1 cellular context compared by ENCODE assay signal in genomic region chr1:40476924-40477679, GRCh38.
TF ChIP-seq lines count a peak whose summit lies in the region.

Gene ZFP69 (plus strand): TSS chr1:40477290. CDS start chr1:40479362, 2,072 bp downstream.

TF ChIP-seq in HepG2, 621 proteins besides CTCF, POLR2A, EP300 and RAD21 (continued from another document and continues in another):
- peak; percentile 43; the same call in 1 of the 2 replicates for TF ChIP-seq HOXA3 (CRISPR knock-in tag; IDR thresholded peaks at IDR 0.05)
- no peak for TF ChIP-seq KDM4B (CRISPR knock-in tag; IDR thresholded peaks at IDR 0.05)
- no peak for TF ChIP-seq ZBTB2 (CRISPR knock-in tag; IDR thresholded peaks at IDR 0.05; ENCODE audit: low read depth)
- no peak for TF ChIP-seq SKIL (CRISPR knock-in tag; IDR thresholded peaks at IDR 0.05; ENCODE audit: borderline replicate concordance)
- no peak for TF ChIP-seq ZFP62 (CRISPR knock-in tag; IDR thresholded peaks at IDR 0.05)
- no peak for TF ChIP-seq GATA4 (IDR thresholded peaks at IDR 0.05; ENCODE audit: borderline replicate concordance, low read depth)
- no peak for TF ChIP-seq MAZ (IDR thresholded peaks at IDR 0.05; ENCODE audit: borderline replicate concordance, low read depth, low read length)
- TF ChIP-seq MAZ (CRISPR knock-in tag; IDR thresholded peaks at IDR 0.05; ENCODE audit: low read depth) = peak; percentile 58; the same call in 1 of the 2 replicates
- no peak for TF ChIP-seq ZNF746 (CRISPR knock-in tag; IDR thresholded peaks at IDR 0.05)
- no peak for TF ChIP-seq HNRNPH1 (optimal IDR thresholded peaks at IDR 0.05; ENCODE audit: low read depth, low read length)
- TF ChIP-seq RBM39 (IDR thresholded peaks at IDR 0.05; ENCODE audit: low read depth, low read length, poor library complexity, severe bottlenecking) = no peak
- TF ChIP-seq ZNF7 (CRISPR knock-in tag; IDR thresholded peaks at IDR 0.05) = no peak
- no peak for TF ChIP-seq NCOA5 (CRISPR knock-in tag; IDR thresholded peaks at IDR 0.05)
- no peak for TF ChIP-seq ZNF318 (CRISPR knock-in tag; IDR thresholded peaks at IDR 0.05)
- TF ChIP-seq ARID3A (IDR thresholded peaks at IDR 0.05; ENCODE audit: low read depth, low read length) = no peak
- no peak for TF ChIP-seq ZNF407 (CRISPR knock-in tag; IDR thresholded peaks at IDR 0.05; ENCODE audit: not compliant biosample characterization)
- peak; percentile 84; the same call in 1 of the 2 replicates for TF ChIP-seq ZNF776 (CRISPR knock-in tag; IDR thresholded peaks at IDR 0.05)
- TF ChIP-seq ZNF383 (CRISPR knock-in tag; IDR thresholded peaks at IDR 0.05; ENCODE audit: borderline replicate concordance) = no peak
- TF ChIP-seq HINFP (CRISPR knock-in tag; IDR thresholded peaks at IDR 0.05; ENCODE audit: low read depth) = no peak
- TF ChIP-seq HOXD1 (CRISPR knock-in tag; IDR thresholded peaks at IDR 0.05) = no peak
- no peak for TF ChIP-seq HNF1A (IDR thresholded peaks at IDR 0.05; ENCODE audit: low read depth)
- TF ChIP-seq HNF1A (CRISPR knock-in tag; IDR thresholded peaks at IDR 0.05; ENCODE audit: borderline replicate concordance) = 0 out of 2 replicates have a peak, but pooled peaks have one; percentile 40
- no peak for TF ChIP-seq NCOA2 (CRISPR knock-in tag; IDR thresholded peaks at IDR 0.05)
